ENCODE assay signal across 8 cellular contexts in genomic region chr3:52339612-52340011, GRCh38. TPM values are rescaled to one million over a fixed set of nuclear protein-coding genes. Genes with fewer than 3 reads are reported as not detected.
A peak's percentile ranks its signal among the peaks of the same experiment; 100 is the strongest.
DNase-seq lines count a peak whose midpoint lies in the region; ATAC-seq and TF ChIP-seq lines count a peak whose summit lies in the region.

No MANE protein-coding gene starts in this region.

- H3K4me1 ChIP-seq in adrenal gland (replicated peaks in 1 of 2) (no peaks in the 10 kb centered on the region), right atrium auricular region (no peaks in the 10 kb centered on the region), sigmoid colon (no peaks in the 10 kb centered on the region)

- ATAC-seq in omental fat pad (ENCODE audit: low FRiP score) (no peak), GM21717 (IDR thresholded peaks at IDR 0.05; ENCODE audit: unreplicated experiment) (no peak)

- TF ChIP-seq CTCF in adrenal gland (IDR thresholded peaks at IDR 0.05) (peak; percentile 46 to 98 (median 69)), right atrium auricular region (IDR thresholded peaks at IDR 0.05) (peak; percentile 53 to 78), sigmoid colon (IDR thresholded peaks at IDR 0.05) (peak; percentile 63 to 83 (median 70)), omental fat pad (IDR thresholded peaks at IDR 0.05) (no peak)

- intact Hi-C loops in adrenal gland (cut with DNase I), result loop anchor here (2.0 to 5.0 kb wide), 2 partner anchors 49 to 107 kb away; no protein-coding TSS in a partner anchor
- intact Hi-C loops in sigmoid colon (cut with DNase I), result loop anchor here (1.0 to 5.0 kb wide), 4 partner anchors 51 to 337 kb away; no protein-coding TSS in a partner anchor

- no peak for TF ChIP-seq EP300 in sigmoid colon (IDR thresholded peaks at IDR 0.05)

- H3K27me3 ChIP-seq in adrenal gland (no peaks in the 10 kb centered on the region), right atrium auricular region (no peaks in the 10 kb centered on the region), sigmoid colon (no peaks in the 10 kb centered on the region)

- TF ChIP-seq POLR2A in adrenal gland (IDR thresholded peaks at IDR 0.05) (no peak), sigmoid colon (IDR thresholded peaks at IDR 0.05) (no peak)

- H3K36me3 ChIP-seq in adrenal gland (replicated peaks in 1 of 2) (no peaks in the 10 kb centered on the region), right atrium auricular region (peaks cover 2% of the 10 kb centered on the region), sigmoid colon (no peaks in the 10 kb centered on the region)

- no peak overlapping the region for H3K27ac ChIP-seq in adrenal gland
- H3K27ac ChIP-seq in right atrium auricular region, result no peak overlapping the region
- no peak overlapping the region for H3K27ac ChIP-seq in sigmoid colon

- DNase-seq in GF-D8 (lab: John Stamatoyannopoulos, UW), result peak; percentile 38
- DNase-seq in MV-4-11 (lab: John Stamatoyannopoulos, UW), result peak; percentile 71
- peak; percentile 74 for DNase-seq in RPMI7951 (ENCODE audit: low read depth)
- DNase-seq in adrenal gland, result peak in 5 of 7 donors; percentile 41 to 53 (median 49)
- DNase-seq in right atrium auricular region (ENCODE audit: low spot score), result no peak
- no peak for DNase-seq in sigmoid colon
- DNase-seq in omental fat pad (ENCODE audit: low spot score), result no peak

- 0 to 3% (median 1%) methylated on average over 3 of the region's 3 CpGs for WGBS in adrenal gland, 4 donors
- WGBS in sigmoid colon, 2 donors, result 3 to 4% methylated on average over 3 of the region's 3 CpGs

- H3K9me3 ChIP-seq in adrenal gland (replicated peaks in 1 of 3) (no peaks in the 10 kb centered on the region), right atrium auricular region (no peaks in the 10 kb centered on the region), sigmoid colon (no peaks in the 10 kb centered on the region)

- H3K4me3 ChIP-seq in adrenal gland, result no peak overlapping the region
- H3K4me3 ChIP-seq in right atrium auricular region, result no peak overlapping the region
- H3K4me3 ChIP-seq in sigmoid colon, result no peak overlapping the region

RNA-seq across cellular contexts. Expression of gene DNAH1, which starts 23.5 kb away (rescaled TPM):
- 0.48 and 0.78 TPM in 2 replicates for total RNA-seq in RPMI7951 (2014; rRNA removed; shearing (Covaris generic))
- total RNA-seq in adrenal gland (10 to 100 TPM in 4 of 8 donors, 1 to 10 TPM in 4; 4.3 to 14.0 (median 9.0) TPM), right atrium auricular region (1 to 10 TPM; 1.5 to 2.5 TPM), sigmoid colon (1 to 10 TPM; 2.3 to 8.6 (median 6.1) TPM), omental fat pad (10 to 100 TPM in 3 of 4 donors, 1 to 10 TPM in 1; 6.7 to 24.9 (median 14.1) TPM)
- polyA plus RNA-seq in adrenal gland (10 to 100 TPM in 2 of 3 donors, 1 to 10 TPM in 1; 2.1 to 24.4 (median 16.6) TPM), sigmoid colon (1 to 10 TPM; 1.2 to 7.7 (median 1.4) TPM)

RNA-seq across cellular contexts. Expression of gene GLYCTK, which starts 52.0 kb away (rescaled TPM):
- 4.6 and 6.4 TPM in 2 replicates for total RNA-seq in RPMI7951 (2014; rRNA removed; shearing (Covaris generic))
- total RNA-seq in adrenal gland (10 to 100 TPM in 6 of 8 donors, 1 to 10 TPM in 2; 8.2 to 17.9 (median 13.7) TPM), right atrium auricular region (1 to 10 TPM; 2.0 to 5.4 TPM), sigmoid colon (1 to 10 TPM; 1.6 to 4.6 (median 3.8) TPM), omental fat pad (10 to 100 TPM; 12.7 to 63.5 (median 41.4) TPM)
- polyA plus RNA-seq in adrenal gland (10 to 100 TPM in 2 of 3 donors, 1 to 10 TPM in 1; 4.9 to 31.7 (median 18.0) TPM), sigmoid colon (10 to 100 TPM; 20.4 to 48.2 (median 48.1) TPM)

Comparison
In these comparisons a context has a peak if more than half of its experiments do, and no peak if none do; other contexts are left out.
1. DNase-seq: peak in GF-D8 (single experiment), MV-4-11 (single experiment), RPMI7951 (single experiment) and adrenal gland (5 of 7); none in right atrium auricular region (single experiment), sigmoid colon (single experiment) and omental fat pad (single experiment).
2. CTCF ChIP-seq: peak in adrenal gland (6 of 6), right atrium auricular region (2 of 2) and sigmoid colon (4 of 4); none in omental fat pad (0 of 3).